1 cellular context compared by ENCODE assay signal in the genomic region with DNA sequence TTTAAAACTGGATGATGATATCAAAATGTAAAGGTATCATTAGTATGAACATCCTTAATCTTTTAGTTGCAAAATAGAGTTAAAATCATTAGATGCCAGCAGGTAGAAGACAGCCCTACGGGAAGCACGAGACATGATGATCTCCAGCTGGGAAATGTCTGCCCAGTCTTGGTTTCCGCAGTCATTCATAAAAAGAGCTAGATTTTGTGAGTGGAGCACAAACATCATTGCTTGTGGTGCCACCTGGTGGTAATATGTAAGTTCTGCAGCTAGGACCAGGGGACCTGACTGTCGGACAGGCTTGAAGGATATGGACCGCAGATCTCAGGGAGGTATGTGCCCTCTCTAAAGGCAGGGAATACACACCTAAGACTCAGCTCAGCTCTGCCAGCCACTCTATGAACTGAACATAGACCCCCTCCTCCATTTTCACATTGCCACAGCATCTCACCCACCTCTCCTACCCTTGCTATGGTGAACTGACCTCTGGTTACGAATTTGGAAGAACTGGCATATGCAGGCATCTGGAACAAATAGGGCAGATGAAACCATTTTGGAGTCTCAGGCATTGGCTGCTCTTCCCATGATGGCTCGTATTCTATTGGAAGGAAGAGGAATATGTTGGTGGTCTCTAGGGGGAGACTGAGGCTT.
A peak's percentile ranks its signal among the peaks of the same experiment; 100 is the strongest.
TF ChIP-seq lines count a peak whose summit lies in the region.

No MANE protein-coding gene starts in this region.

TF ChIP-seq in HepG2, 621 proteins besides CTCF, POLR2A, EP300 and RAD21:
- no peak for TF ChIP-seq NFIB (CRISPR knock-in tag; IDR thresholded peaks at IDR 0.05; ENCODE audit: borderline replicate concordance)
- no peak for TF ChIP-seq KLF12 (CRISPR knock-in tag; IDR thresholded peaks at IDR 0.05; ENCODE audit: borderline replicate concordance)
- no peak for TF ChIP-seq ZNF761 (CRISPR knock-in tag; conservative IDR thresholded peaks at IDR 0.05)
- TF ChIP-seq HHEX (CRISPR knock-in tag; IDR thresholded peaks at IDR 0.05), result 0 out of 2 replicates have a peak, but pooled peaks have one; percentile 12
- no peak for TF ChIP-seq KDM5A (IDR thresholded peaks at IDR 0.05; ENCODE audit: borderline replicate concordance, low read length)
- TF ChIP-seq STAG1 (CRISPR knock-in tag; IDR thresholded peaks at IDR 0.05), result peak; percentile 76
- TF ChIP-seq MTF2 (CRISPR knock-in tag; IDR thresholded peaks at IDR 0.05; ENCODE audit: borderline replicate concordance), result 0 out of 2 replicates have a peak, but pooled peaks have one; percentile 39
- no peak for TF ChIP-seq ZNF580 (CRISPR knock-in tag; IDR thresholded peaks at IDR 0.05; ENCODE audit: borderline replicate concordance, low read depth)
- TF ChIP-seq SMC3 (IDR thresholded peaks at IDR 0.05; ENCODE audit: low read length), result peak; percentile 78
- TF ChIP-seq E2F5 (CRISPR knock-in tag; conservative IDR thresholded peaks at IDR 0.05), result no peak
- no peak for TF ChIP-seq NR2F6 (IDR thresholded peaks at IDR 0.05)
- TF ChIP-seq NR2F6 (CRISPR knock-in tag; IDR thresholded peaks at IDR 0.05), result no peak
- no peak for TF ChIP-seq ZNF652 (CRISPR knock-in tag; IDR thresholded peaks at IDR 0.05; ENCODE audit: borderline replicate concordance, low read depth)
